ENCODE assay signal across 1 cellular context in the genomic region with DNA sequence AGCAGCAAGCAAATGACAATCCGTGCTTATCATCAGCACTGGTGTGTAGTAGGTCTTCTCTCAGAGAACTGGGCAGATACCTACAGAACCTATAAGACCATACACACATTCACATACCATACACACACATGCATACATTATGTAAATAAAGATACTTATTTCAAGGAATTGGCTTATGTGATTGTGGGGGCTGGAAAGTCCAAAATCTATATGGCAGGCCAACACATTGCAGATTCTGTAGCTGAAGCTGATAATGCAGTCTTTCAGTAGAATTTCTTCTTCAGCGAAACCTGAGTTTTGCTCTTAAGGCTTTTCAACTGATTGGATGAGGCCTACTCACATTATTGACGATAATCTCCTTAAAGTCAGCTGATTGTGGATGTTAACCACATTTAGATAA.
TF ChIP-seq lines count a peak whose summit lies in the region.

No MANE protein-coding gene starts in this region.

TF ChIP-seq in SK-N-SH treated with all-trans-retinoic acid at 6 μM for 48 hours, 23 proteins besides CTCF, POLR2A, EP300 and RAD21 (continued from another document):
- no peak for TF ChIP-seq PATZ1 (CRISPR knock-in tag; IDR thresholded peaks at IDR 0.05; ENCODE audit: borderline replicate concordance)
- no peak for TF ChIP-seq OSR1 (CRISPR knock-in tag; IDR thresholded peaks at IDR 0.05)
